Comparison of ENCODE assay signal across 12 cellular contexts in the genomic region with DNA sequence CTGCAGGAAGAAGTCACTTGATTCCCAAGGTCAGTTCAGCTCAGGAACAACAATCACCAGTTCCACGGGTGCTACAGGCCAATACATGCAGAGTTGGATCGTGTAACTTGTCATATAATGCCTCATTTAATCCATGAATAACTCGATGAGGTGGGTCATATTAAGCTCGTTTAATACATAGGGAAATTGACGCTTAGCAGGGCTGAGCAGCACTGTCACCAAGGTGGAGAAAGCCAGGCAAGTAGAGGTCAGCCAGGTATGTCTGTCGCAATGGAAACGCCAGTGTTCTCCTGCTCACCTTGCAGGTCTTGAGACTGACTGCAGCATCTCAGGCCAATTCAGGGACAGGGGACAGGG. TPM values are rescaled to one million over a fixed set of nuclear protein-coding genes. Genes with fewer than 3 reads are reported as not detected.
DNase-seq lines count a peak whose midpoint lies in the region; ATAC-seq and TF ChIP-seq lines count a peak whose summit lies in the region.
"Had no signal": no experiment of that assay in that cellular context is flagged by ENCODE, and none has a peak within 500 bp of the region (broad histone marks: within the 10 kb centered on the region; RNA-seq: fewer than 3 reads in every experiment).

No MANE protein-coding gene starts in this region.

- H3K4me1 ChIP-seq in BLaER1 treated with 17β-estradiol and CSF1 and Interleukin-3, amounts not matched to agents 10 nM and 100 nM: peaks cover 0 to 30% (median 26%) of the 10 kb centered on the region in 10 experiments; a peak in 16 of 20 replicates
- H3K4me1 ChIP-seq in Loucy (ENCODE audit: insufficient read depth, low read length, poor library complexity, severe bottlenecking) (peaks cover 24% of the 10 kb centered on the region), lower lobe of right lung (no peaks in the 10 kb centered on the region)
- H3K4me1 ChIP-seq: A549 had no signal

- H2AFZ ChIP-seq in Loucy (ENCODE audit: low read length): 0 out of 2 replicates have a peak overlapping the region, but pooled peaks have one; percentile 61

- H3K79me2 ChIP-seq in Loucy (ENCODE audit: insufficient read depth, low read length): no peaks in the 10 kb centered on the region

- no peaks in the 10 kb centered on the region for H3K27me3 ChIP-seq in BLaER1 treated with 17β-estradiol and CSF1 and Interleukin-3, amounts not matched to agents 10 nM and 100 nM
- H3K27me3 ChIP-seq in Loucy (ENCODE audit: insufficient read depth, low read length, poor library complexity, severe bottlenecking) (no peaks in the 10 kb centered on the region), lower lobe of right lung (ENCODE audit: low read depth) (no peaks in the 10 kb centered on the region)

- no peak overlapping the region for H3K4me3 ChIP-seq in BLaER1 treated with 17β-estradiol and CSF1 and Interleukin-3, amounts not matched to agents 10 nM and 100 nM
- H3K4me3 ChIP-seq in Loucy (ENCODE audit: low read length, poor library complexity, severe bottlenecking) (no peak overlapping the region), lower lobe of right lung (no peak overlapping the region)
- H3K4me3 ChIP-seq: A549 had no signal

- no peaks in the 10 kb centered on the region for H3K9me2 ChIP-seq in Loucy (replicated peaks; ENCODE audit: low read depth, low read length)

- TF ChIP-seq CTCF in Loucy (conservative IDR thresholded peaks at IDR 0.05; ENCODE audit: low read length) (no peak), lower lobe of right lung (IDR thresholded peaks at IDR 0.05) (no peak)

- ATAC-seq in esophagus mucosa (peak; percentile 92), lower lobe of right lung (no peak)

- H3K9ac ChIP-seq in BLaER1 treated with 17β-estradiol and CSF1 and Interleukin-3, amounts not matched to agents 10 nM and 100 nM: no peak overlapping the region
- H3K9ac ChIP-seq in Loucy (ENCODE audit: low read depth, low read length, poor library complexity, severe bottlenecking): no peak overlapping the region

- no peaks in the 10 kb centered on the region for H3K9me3 ChIP-seq in BLaER1 treated with 17β-estradiol and CSF1 and Interleukin-3, amounts not matched to agents 10 nM and 100 nM (replicated peaks in 1 of 11)
- H3K9me3 ChIP-seq in Loucy (ENCODE audit: insufficient read depth, low read depth, low read length) (no peaks in the 10 kb centered on the region), lower lobe of right lung (no peaks in the 10 kb centered on the region)
- H3K9me3 ChIP-seq: A549 had no signal

- no peak overlapping the region for H3K27ac ChIP-seq in BLaER1 treated with 17β-estradiol and CSF1 and Interleukin-3, amounts not matched to agents 10 nM and 100 nM
- H3K27ac ChIP-seq in lower lobe of right lung: no peak overlapping the region
- H3K27ac ChIP-seq: A549 had no signal

- DNase-seq in posterior vena cava (ENCODE audit: low spot score) (peak; percentile 22), DMS153 treated with DMSO at 0.1 percent for 48 hours (lab: John Stamatoyannopoulos, UW; ENCODE audit: unreplicated experiment) (no peak), lower lobe of right lung (no peak)
- DNase-seq: CD4-positive, CD25-positive, alpha-beta regulatory T cell; EL; GOT3; IMR-90 had no signal

- H3K36me3 ChIP-seq in BLaER1 treated with 17β-estradiol and CSF1 and Interleukin-3, amounts not matched to agents 10 nM and 100 nM: no peaks in the 10 kb centered on the region
- H3K36me3 ChIP-seq in Loucy (ENCODE audit: insufficient read depth, low read length) (no peaks in the 10 kb centered on the region), lower lobe of right lung (no peaks in the 10 kb centered on the region)

- intact Hi-C loops in posterior vena cava (cut with DNase I) (no loop called here), lower lobe of right lung (cut with DNase I) (no loop called here)

- H3F3A ChIP-seq in Loucy (ENCODE audit: low read depth): no peaks in the 10 kb centered on the region

- H3K4me2 ChIP-seq in BLaER1 treated with 17β-estradiol and CSF1 and Interleukin-3, amounts not matched to agents 10 nM and 100 nM: peak overlapping the region in 7 of 11 experiments; percentile 31 to 60 (median 49); a peak in 11 of 22 replicates
- no peak overlapping the region for H3K4me2 ChIP-seq in Loucy (ENCODE audit: low read depth, low read length, poor library complexity, severe bottlenecking)
- H3K4me2 ChIP-seq: A549 had no signal

- H4K20me1 ChIP-seq in BLaER1 treated with 17β-estradiol and CSF1 and Interleukin-3, amounts not matched to agents 10 nM and 100 nM: no peaks in the 10 kb centered on the region
- H4K20me1 ChIP-seq in Loucy (ENCODE audit: insufficient read depth, low read length, poor library complexity, severe bottlenecking): no peaks in the 10 kb centered on the region

RNA-seq across cellular contexts. Expression of gene CCDC70, which starts 52.3 kb away (rescaled TPM):
- total RNA-seq in esophagus mucosa (not detected), posterior vena cava (not detected), lower lobe of right lung (not detected)
- total RNA-seq: CD4-positive, CD25-positive, alpha-beta regulatory T cell; H9; IMR-90 had no signal
